In genomic region chr2:36399050-36399449, GRCh38 we compare ENCODE assay signal across 20 cellular contexts. TPM values are rescaled to one million over a fixed set of nuclear protein-coding genes. Genes with fewer than 3 reads are reported as not detected.
DNase-seq lines count a peak whose midpoint lies in the region; ATAC-seq, FAIRE-seq and TF ChIP-seq lines count a peak whose summit lies in the region.
"Had no signal": no experiment of that assay in that cellular context is flagged by ENCODE, and none has a peak within 500 bp of the region (broad histone marks: within the 10 kb centered on the region; RNA-seq: fewer than 3 reads in every experiment).

No MANE protein-coding gene starts in this region.

- H3K4me1 ChIP-seq in HepG2 (ENCODE audit: insufficient read depth, low read length) (peaks cover 32% of the 10 kb centered on the region), right lobe of liver (no peaks in the 10 kb centered on the region), ascending aorta (peaks cover 0 to 36% of the 10 kb centered on the region in 2 donors), osteoblast (ENCODE audit: insufficient read depth, low read length) (peaks cover 74% of the 10 kb centered on the region)

- CTCF ChIA-PET in HepG2 (lab: Yijun Ruan, JAX; ENCODE audit: low intra/inter-chr PET ratio, low total read pairs): no interaction called here

- H3K27ac ChIP-seq in HepG2 (ENCODE audit: extremely low read length, insufficient read depth, low read length) (no peak overlapping the region), right lobe of liver (no peak overlapping the region), ascending aorta (peak overlapping the region; percentile 7 to 38), osteoblast (ENCODE audit: low read depth, low read length) (peak overlapping the region; percentile 13)

- TF ChIP-seq POLR2A in HepG2 (IDR thresholded peaks at IDR 0.05; ENCODE audit: insufficient read depth in 1 of 2, low read depth in 2 of 2, low read length in 2 of 2) (no peak), right lobe of liver (IDR thresholded peaks at IDR 0.05) (no peak)

- H3K9me3 ChIP-seq in HepG2 (ENCODE audit: low read length): no peaks in the 10 kb centered on the region
- no peaks in the 10 kb centered on the region for H3K9me3 ChIP-seq in right lobe of liver
- no peaks in the 10 kb centered on the region for H3K9me3 ChIP-seq in ascending aorta
- H3K9me3 ChIP-seq in osteoblast (ENCODE audit: low read depth, low read length): no peaks in the 10 kb centered on the region
- H3K9me3 ChIP-seq: HAP-1, MG63 had no signal

- H4K20me1 ChIP-seq in HepG2 (ENCODE audit: insufficient read depth, low read length): no peaks in the 10 kb centered on the region; the same call in 1 of the 2 replicates
- H4K20me1 ChIP-seq in osteoblast (ENCODE audit: insufficient read depth, low read length): peaks cover 44% of the 10 kb centered on the region

- H2AFZ ChIP-seq in HepG2 (ENCODE audit: low read length) (no peak overlapping the region), osteoblast (ENCODE audit: low read length) (no peak overlapping the region)

- H3K4me3 ChIP-seq in HepG2 (replicated peaks in 1 of 3; ENCODE audit: insufficient read depth in 1 of 3, low read depth in 2 of 3, low read length in 3 of 3) (no peak overlapping the region), right lobe of liver (no peak overlapping the region), ascending aorta (no peak overlapping the region), osteoblast (ENCODE audit: insufficient read depth, low read length) (no peak overlapping the region), H7 (ENCODE audit: insufficient read depth, low read depth, low read length) (no peak overlapping the region)
- H3K4me3 ChIP-seq: HAP-1, MG63 had no signal

- H3K4me2 ChIP-seq in HepG2 (ENCODE audit: low read depth, low read length): no peak overlapping the region
- H3K4me2 ChIP-seq in osteoblast (ENCODE audit: insufficient read depth, low read length): no peak overlapping the region

- H3K36me3 ChIP-seq in HepG2 (replicated peaks in 1 of 2; ENCODE audit: control insufficient read depth in 1 of 2, insufficient read depth in 2 of 2, low read length in 2 of 2): peaks cover 7 to 38% of the 10 kb centered on the region in 2 experiments; a peak in 4 of 5 replicates
- no peaks in the 10 kb centered on the region for H3K36me3 ChIP-seq in right lobe of liver
- H3K36me3 ChIP-seq in ascending aorta: peaks cover 10 to 13% of the 10 kb centered on the region in 2 donors
- peaks cover 63% of the 10 kb centered on the region for H3K36me3 ChIP-seq in osteoblast (ENCODE audit: insufficient read depth, low read length)
- H3K36me3 ChIP-seq in H7 (replicated peaks; ENCODE audit: control insufficient read depth, insufficient read depth, low read length): no peaks in the 10 kb centered on the region
- H3K36me3 ChIP-seq: HAP-1 had no signal

- WGBS in HepG2 (ENCODE audit: low lambda C conversion rate): 96% methylated on average over 2 of the region's 2 CpGs
- WGBS in right lobe of liver (ENCODE audit: insufficient coverage, low coverage, low lambda C conversion rate, missing lambda C conversion rate): 19% methylated on average over 2 of the region's 2 CpGs

- ATAC-seq in HepG2: no peak
- ATAC-seq in right lobe of liver: no peak
- ATAC-seq in GM18498 (IDR thresholded peaks at IDR 0.05; ENCODE audit: unreplicated experiment): no peak
- ATAC-seq in HG02840 (IDR thresholded peaks at IDR 0.05; ENCODE audit: low FRiP score, unreplicated experiment): no peak

- H3K27me3 ChIP-seq in HepG2 (ENCODE audit: control insufficient read depth in 1 of 2, insufficient read depth in 2 of 2, low read length in 2 of 2) (no peaks in the 10 kb centered on the region), right lobe of liver (no peaks in the 10 kb centered on the region), ascending aorta (no peaks in the 10 kb centered on the region), osteoblast (ENCODE audit: insufficient read depth, low read length) (no peaks in the 10 kb centered on the region), H7 (ENCODE audit: control insufficient read depth, insufficient read depth, low read length) (no peaks in the 10 kb centered on the region)
- H3K27me3 ChIP-seq: MG63 had no signal

- TF ChIP-seq EP300 in HepG2 (IDR thresholded peaks at IDR 0.05; ENCODE audit: low read depth in 2 of 2, low read length in 2 of 2): no peak
- TF ChIP-seq EP300 in HepG2 (CRISPR knock-in tag; IDR thresholded peaks at IDR 0.05; ENCODE audit: borderline replicate concordance): no peak

- H3K9ac ChIP-seq in HepG2 (ENCODE audit: insufficient read depth, low read depth, low read length): no peak overlapping the region

- no peak for TF ChIP-seq RAD21 in HepG2 (CRISPR knock-in tag; IDR thresholded peaks at IDR 0.05)

- DNase-seq in HepG2 (ENCODE audit: low spot score) (no peak), right lobe of liver (no peak), ascending aorta (ENCODE audit: low spot score in 2 of 2) (no peak), osteoblast (ENCODE audit: insufficient read length, low spot score, missing footprints) (no peak), H7 (no peak), GOT3 (lab: John Stamatoyannopoulos, UW) (no peak)
- DNase-seq: CD4-positive, CD25-positive, alpha-beta regulatory T cell; DMS53; KBM-7; MG63; NCI-H1105 treated with DMSO at 0.1 percent for 48 hours; NCI-H187; NCI-H2171; NCI-H446 treated with DMSO at 0.1 percent for 48 hours; NCI-H774; SHP77 had no signal

- intact Hi-C loops in HepG2 (cut with micrococcal nuclease; ENCODE audit: unreplicated experiment) (loop anchor here (5.0 kb wide), 1 partner anchor 42 kb away; the partner anchor contains the start of gene CRIM1), right lobe of liver (cut with DNase I) (no loop called here), ascending aorta (cut with DNase I) (no loop called here)

- FAIRE-seq in HepG2 (lab: Jason Lieb, UNC): no peak
- FAIRE-seq: A204.1 had no signal

- TF ChIP-seq CTCF in HepG2 (CRISPR knock-in tag; IDR thresholded peaks at IDR 0.05): no peak
- no peak for TF ChIP-seq CTCF in right lobe of liver (IDR thresholded peaks at IDR 0.05)
- TF ChIP-seq CTCF in ascending aorta (IDR thresholded peaks at IDR 0.05): no peak
- no peak for TF ChIP-seq CTCF in osteoblast (IDR thresholded peaks at IDR 0.05; ENCODE audit: extremely low read depth, low read depth, low read length)

- in situ Hi-C loops in HepG2 (cut with HindIII; ENCODE audit: extremely low pct_ligation_motif_present, low pct_unique_long_range_greater_than_20kb): no loop called here

- H3K79me2 ChIP-seq in HepG2 (ENCODE audit: insufficient read depth, low read length) (peaks cover 54% of the 10 kb centered on the region), osteoblast (ENCODE audit: insufficient read depth, low read length) (peaks cover 97% of the 10 kb centered on the region)

- POLR2A ChIA-PET in HepG2 (lab: Yijun Ruan, JAX): no interaction called here

- no TSS peak for BruUV-seq in HepG2 (replicated peaks; lab: Mats Ljungman, UMichigan)

TF ChIP-seq in HepG2, 621 proteins besides CTCF, POLR2A, EP300 and RAD21:
- TF ChIP-seq CEBPB (IDR thresholded peaks at IDR 0.05; ENCODE audit: borderline replicate concordance, low read depth, low read length) (peak; percentile 29; the same call in 1 of the 2 replicates), ZNF660 (CRISPR knock-in tag; IDR thresholded peaks at IDR 0.05; ENCODE audit: borderline replicate concordance, low read depth) (no peak)
TF ChIP-seq in HepG2: peak in this region for 1.

RNA-seq across cellular contexts. Expression of gene CRIM1, which starts 43.5 kb away (rescaled TPM):
- 21.5 and 39.1 TPM in 2 replicates for total RNA-seq in HepG2 (2016; rRNA removed; fragmentation: Illumina TruSeq; extraction: Trizol)
- total RNA-seq in HepG2 (2016; cell fraction: cytosol; rRNA removed; fragmentation: Illumina TruSeq; extraction: Trizol; ENCODE audit: low read depth): 87.0 and 95.7 TPM in 2 replicates
- total RNA-seq in HepG2 (2016; cell fraction: insoluble cytoplasmic fraction; rRNA removed; fragmentation: Illumina TruSeq; extraction: Trizol): 19.5 and 37.7 TPM in 2 replicates
- total RNA-seq in HepG2 (2016; cell fraction: membrane; rRNA removed; fragmentation: Illumina TruSeq; extraction: Trizol): 21.6 and 24.0 TPM in 2 replicates
- total RNA-seq in HepG2 (2016; cell fraction: nucleus; rRNA removed; fragmentation: Illumina TruSeq; extraction: Trizol): 70.5 and 71.4 TPM in 2 replicates
- polyA plus RNA-seq in HepG2 (2011; rRNA removed): 61.6 and 69.9 TPM in 2 replicates
- 47.0 and 57.8 TPM in 2 replicates for polyA plus RNA-seq in HepG2 (2011; cell fraction: cytosol; rRNA removed)
- 59.9 and 71.8 TPM in 2 replicates for polyA plus RNA-seq in HepG2 (2011; cell fraction: nucleus; rRNA removed)
- 47.6 and 59.6 TPM in 2 replicates for polyA plus RNA-seq in HepG2 (2012)
- polyA plus RNA-seq in HepG2 (2016; cell fraction: cytosol; fragmentation: Illumina TruSeq; extraction: Trizol; ENCODE audit: low read depth): 1.1 and 2.4 TPM in 2 replicates
- polyA plus RNA-seq in HepG2 (2016; cell fraction: insoluble cytoplasmic fraction; fragmentation: Illumina TruSeq; extraction: Trizol; ENCODE audit: low read depth): 14.9 and 16.1 TPM in 2 replicates
- polyA plus RNA-seq in HepG2 (2016; cell fraction: membrane; fragmentation: Illumina TruSeq; extraction: Trizol; ENCODE audit: low read depth): 3.8 and 5.1 TPM in 2 replicates
- polyA plus RNA-seq in HepG2 (2016; cell fraction: nucleus; fragmentation: Illumina TruSeq; extraction: Trizol; ENCODE audit: insufficient read depth, low read depth): 36.1 and 38.6 TPM in 2 replicates
- polyA minus RNA-seq in HepG2 (2011; rRNA and poly(A)+ RNA removed; ENCODE audit: low replicate concordance): 452 and 516 TPM in 2 replicates
- 226 and 235 TPM in 2 replicates for polyA minus RNA-seq in HepG2 (2011; cell fraction: cytosol; rRNA and poly(A)+ RNA removed)
- polyA minus RNA-seq in HepG2 (2011; cell fraction: nucleus; rRNA and poly(A)+ RNA removed): 306 and 348 TPM in 2 replicates
- 10 to 100 TPM in 4 of 6 experiments, 1 to 10 TPM in 2; 4.2 to 30.5 (median 16.7) TPM for total RNA-seq in right lobe of liver
- 273 TPM for total RNA-seq in ascending aorta
- 321 and 362 TPM in 2 replicates for total RNA-seq in osteoblast
- total RNA-seq in H7 (2014; rRNA removed; shearing (Covaris generic)): 19.0 and 21.4 TPM in 2 replicates

Comparison
In these comparisons a context has a peak if more than half of its experiments do, and no peak if none do; other contexts are left out.
1. H3K27ac ChIP-seq: peak in ascending aorta (2 of 2) and osteoblast (single experiment); none in HepG2 (single experiment) and right lobe of liver (0 of 3).